8 cellular contexts compared by ENCODE assay signal in genomic region chr6:158631678-158632537, GRCh38. TPM values are rescaled to one million over a fixed set of nuclear protein-coding genes. Genes with fewer than 3 reads are reported as not detected.
A peak's percentile ranks its signal among the peaks of the same experiment; 100 is the strongest.
DNase-seq lines count a peak whose midpoint lies in the region; ATAC-seq and TF ChIP-seq lines count a peak whose summit lies in the region.

No MANE protein-coding gene starts in this region.

- peak; percentile 83 for DNase-seq in EH (ENCODE audit: low read depth)
- DNase-seq in UCSD-AML1 (lab: John Stamatoyannopoulos, UW; ENCODE audit: unreplicated experiment), result peak; percentile 53
- DNase-seq in fibroblast of pulmonary artery (ENCODE audit: low read depth), result peak; percentile 89
- DNase-seq in omental fat pad (ENCODE audit: low spot score), result no peak
- DNase-seq in D341Med (ENCODE audit: low spot score), result no peak
- DNase-seq in NCI-H187 treated with DMSO at 0.1 percent for 48 hours (lab: John Stamatoyannopoulos, UW), result no peak
- DNase-seq in DMS79 (lab: John Stamatoyannopoulos, UW), result no peak

- H3K4me3 ChIP-seq in fibroblast of pulmonary artery (replicated peaks; ENCODE audit: low read depth, low read length), result no peak overlapping the region

- ATAC-seq in omental fat pad (ENCODE audit: low FRiP score), result peak; percentile 62
- ATAC-seq in HG03159 (IDR thresholded peaks at IDR 0.05; ENCODE audit: unreplicated experiment), result no peak

- TF ChIP-seq CTCF in fibroblast of pulmonary artery (IDR thresholded peaks at IDR 0.05; ENCODE audit: low read length, missing control alignments) (no peak), omental fat pad (IDR thresholded peaks at IDR 0.05) (no peak)

RNA-seq across cellular contexts. Expression of gene DYNLT1, which starts 12.6 kb away (rescaled TPM):
- 10 to 100 TPM; 43.8 to 70.4 (median 60.7) TPM for total RNA-seq in omental fat pad

RNA-seq across cellular contexts. Expression of gene SYTL3, which starts 17.9 kb away (rescaled TPM):
- total RNA-seq in omental fat pad, result 10 to 100 TPM in 1 of 4 donors, 1 to 10 TPM in 3; 5.3 to 16.3 (median 6.8) TPM

Comparison
In these comparisons a context has a peak if more than half of its experiments do, and no peak if none do; other contexts are left out.
1. DNase-seq: peak in EH (single experiment), UCSD-AML1 (single experiment) and fibroblast of pulmonary artery (single experiment); none in omental fat pad (single experiment), D341Med (single experiment), NCI-H187 treated with DMSO at 0.1 percent for 48 hours (single experiment) and DMS79 (single experiment).